In the genomic region with DNA sequence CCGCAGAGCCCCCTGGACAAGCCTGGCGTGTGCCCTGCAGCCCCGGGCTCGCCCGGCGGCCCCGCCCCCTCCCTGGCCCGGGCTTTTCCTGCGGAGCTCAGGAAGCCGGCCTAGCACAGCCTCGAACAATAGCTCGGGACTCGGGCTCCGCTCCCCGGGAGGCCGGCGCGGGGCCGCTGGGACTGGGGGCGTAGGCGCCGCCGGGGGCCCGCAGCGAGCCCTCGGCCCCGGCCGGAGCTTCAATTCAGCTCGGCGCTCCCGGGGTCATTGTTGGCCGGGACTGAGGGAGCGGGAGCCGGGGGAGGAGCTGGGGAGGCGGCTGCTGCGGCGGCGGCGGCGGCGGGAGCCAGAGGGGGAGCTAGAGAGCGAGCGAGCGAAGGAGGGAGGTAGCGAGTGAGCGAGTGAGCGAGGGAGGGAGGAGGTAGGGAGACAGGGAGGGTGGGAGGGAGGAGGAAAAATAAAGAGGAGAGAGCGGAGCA, we compare ENCODE assay signal across 8 cellular contexts.
DNase-seq lines count a peak whose midpoint lies in the region; ATAC-seq and TF ChIP-seq lines count a peak whose summit lies in the region.

No MANE protein-coding gene starts in this region.

- peak overlapping the region; percentile 33 for H3K4me3 ChIP-seq in GM06990 (replicated peaks; ENCODE audit: low read depth, low read length)

- ATAC-seq in HG02678 (IDR thresholded peaks at IDR 0.05; ENCODE audit: unreplicated experiment): peak; percentile 97

- H3K36me3 ChIP-seq in GM06990 (ENCODE audit: control insufficient read depth, insufficient read depth, low read length): no peaks in the 10 kb centered on the region

- peak; percentile 74 for TF ChIP-seq CTCF in GM06990 (IDR thresholded peaks at IDR 0.05; ENCODE audit: insufficient read depth, low read length, poor library complexity, severe bottlenecking)

- DNase-seq in GM06990 (ENCODE audit: extremely low read depth, insufficient read length) (peak; percentile 49), NCI-H1436 treated with DMSO at 0.1 percent for 48 hours (lab: John Stamatoyannopoulos, UW) (peak; percentile 59), T-helper 9 cell (peak; percentile 36), astrocyte of the hippocampus (ENCODE audit: low read depth, low spot score) (peak; percentile 97), hypothalamus (lab: John Stamatoyannopoulos, UW) (peak in 50 of 51 donors; percentile 36 to 89 (median 73)), retina (peak; percentile 93), NK-92 (lab: John Stamatoyannopoulos, UW; ENCODE audit: unreplicated experiment) (no peak)

- no peaks in the 10 kb centered on the region; the same call in 1 of the 2 replicates for H3K27me3 ChIP-seq in GM06990 (replicated peaks; ENCODE audit: control insufficient read depth, insufficient read depth, low read length)
